18 cellular contexts compared by ENCODE assay signal in genomic region chr17:39697961-39698360, GRCh38. TPM values are rescaled to one million over a fixed set of nuclear protein-coding genes. Genes with fewer than 3 reads are reported as not detected.
DNase-seq lines count a peak whose midpoint lies in the region; ATAC-seq and TF ChIP-seq lines count a peak whose summit lies in the region.
"Had no signal": no experiment of that assay in that cellular context is flagged by ENCODE, and none has a peak within 500 bp of the region (broad histone marks: within the 10 kb centered on the region; RNA-seq: fewer than 3 reads in every experiment).

No MANE protein-coding gene starts in this region.

- peaks cover 13% of the 10 kb centered on the region for H4K20me1 ChIP-seq in GM23338 (replicated peaks; ENCODE audit: insufficient read depth)
- H4K20me1 ChIP-seq: BLaER1 had no signal

- peaks cover 55% of the 10 kb centered on the region for H3K79me2 ChIP-seq in GM23338 (replicated peaks; ENCODE audit: insufficient read depth)

- H3K4me1 Mint-ChIP-seq in GM23338: peaks cover 63% of the 10 kb centered on the region
- H3K4me1 Mint-ChIP-seq in central memory CD8-positive, alpha-beta T cell: peaks cover 6% of the 10 kb centered on the region
- H3K4me1 Mint-ChIP-seq in neural crest cell: peaks cover 73% of the 10 kb centered on the region

- DNase-seq in GM23338 (ENCODE audit: low spot score) (no peak), neural crest cell (ENCODE audit: low read depth, low spot score) (no peak)
- DNase-seq in central memory CD8-positive, alpha-beta T cell (ENCODE audit: low spot score in 2 of 2): no peak
- DNase-seq: Caco-2; CD4-positive, CD25-positive, alpha-beta regulatory T cell; CD8-positive, alpha-beta T cell; DMS153; DND-41; GM23248 had no signal

- no peaks in the 10 kb centered on the region for H3K36me3 ChIP-seq in GM23338 (ENCODE audit: insufficient read depth)
- H3K36me3 ChIP-seq: BLaER1, HAP-1 had no signal

- no peak for TF ChIP-seq CTCF in GM23338 (conservative IDR thresholded peaks at IDR 0.05; ENCODE audit: low read depth in 2 of 2)
- no peak for TF ChIP-seq CTCF in neural crest cell (conservative IDR thresholded peaks at IDR 0.05)

- ATAC-seq in GM23338: no peak
- ATAC-seq in central memory CD8-positive, alpha-beta T cell (replicated peaks; ENCODE audit: extremely low read depth, poor library complexity, severe bottlenecking): no peak
- no peak for ATAC-seq in HG03457 (IDR thresholded peaks at IDR 0.05; ENCODE audit: unreplicated experiment)
- ATAC-seq in HG02970 (IDR thresholded peaks at IDR 0.05; ENCODE audit: low FRiP score, unreplicated experiment): no peak
- ATAC-seq in GM18858 (IDR thresholded peaks at IDR 0.05; ENCODE audit: unreplicated experiment): no peak
- ATAC-seq: CD8-positive, alpha-beta T cell had no signal

- peaks cover 14% of the 10 kb centered on the region for H3K27me3 Mint-ChIP-seq in GM23338 (ENCODE audit: insufficient read depth, low read depth, poor library complexity)
- H3K27me3 Mint-ChIP-seq in central memory CD8-positive, alpha-beta T cell: peaks cover 48% of the 10 kb centered on the region
- peaks cover 3% of the 10 kb centered on the region for H3K27me3 Mint-ChIP-seq in neural crest cell (ENCODE audit: low read depth)

- H3K9me2 ChIP-seq in GM23338 (ENCODE audit: insufficient read depth): no peaks in the 10 kb centered on the region

- peaks cover 14% of the 10 kb centered on the region for H3F3A ChIP-seq in GM23338 (replicated peaks; ENCODE audit: low read depth)

- no peak overlapping the region for H3K27ac ChIP-seq in GM23338 (ENCODE audit: low read depth)
- H3K27ac ChIP-seq: 22Rv1, BLaER1, C4-2B, GM23248 had no signal

- no peak overlapping the region for H3K4me2 ChIP-seq in GM23338
- H3K4me2 ChIP-seq: BLaER1 had no signal

- no peaks in the 10 kb centered on the region for H3K27me3 ChIP-seq in GM23338 (ENCODE audit: insufficient read depth)

- no peak overlapping the region for H3K4me3 ChIP-seq in GM23338
- H3K4me3 ChIP-seq: BLaER1, GM23248, HAP-1 had no signal

- no peak overlapping the region for H2AFZ ChIP-seq in GM23338
- H2AFZ ChIP-seq: GM23248 had no signal

- H3K9me3 Mint-ChIP-seq in GM23338 (no peaks in the 10 kb centered on the region), neural crest cell (no peaks in the 10 kb centered on the region)
- H3K9me3 Mint-ChIP-seq in central memory CD8-positive, alpha-beta T cell: no peaks in the 10 kb centered on the region
- H3K9me3 Mint-ChIP-seq: CD8-positive, alpha-beta T cell had no signal

- H3K27ac Mint-ChIP-seq in GM23338 (no peak overlapping the region; the same call in 1 of the 2 replicates), neural crest cell (ENCODE audit: unreplicated experiment) (no peak overlapping the region)
- H3K27ac Mint-ChIP-seq in central memory CD8-positive, alpha-beta T cell (ENCODE audit: low read depth): peak overlapping the region; percentile 47
- H3K27ac Mint-ChIP-seq: B cell; CD4-positive, CD25-positive, alpha-beta regulatory T cell; CD8-positive, alpha-beta T cell had no signal

- H3K4me3 Mint-ChIP-seq in GM23338: peak overlapping the region; percentile 21; the same call in 1 of the 3 replicates
- H3K4me3 Mint-ChIP-seq in central memory CD8-positive, alpha-beta T cell: no peak overlapping the region
- peak overlapping the region; percentile 84 for H3K4me3 Mint-ChIP-seq in neural crest cell
- H3K4me3 Mint-ChIP-seq: B cell; CD4-positive, CD25-positive, alpha-beta regulatory T cell; CD8-positive, alpha-beta T cell had no signal

- H3K4me1 ChIP-seq in GM23338 (ENCODE audit: insufficient read depth): peaks cover 63% of the 10 kb centered on the region
- H3K4me1 ChIP-seq: BLaER1 had no signal

- H3K36me3 Mint-ChIP-seq in GM23338 (ENCODE audit: low read depth) (peaks cover 14% of the 10 kb centered on the region; the same call in 2 of the 3 replicates), neural crest cell (ENCODE audit: low read depth) (no peaks in the 10 kb centered on the region)
- H3K36me3 Mint-ChIP-seq in central memory CD8-positive, alpha-beta T cell (ENCODE audit: insufficient read depth): no peaks in the 10 kb centered on the region
- H3K36me3 Mint-ChIP-seq: CD4-positive, CD25-positive, alpha-beta regulatory T cell had no signal

TF ChIP-seq in GM23338, 12 proteins besides CTCF, POLR2A, EP300 and RAD21 (continues in another document):
- TF ChIP-seq EZH2 (IDR thresholded peaks at IDR 0.05; ENCODE audit: low read depth, unreplicated experiment) (no peak), ZNF462 (CRISPR knock-in tag; IDR thresholded peaks at IDR 0.05) (no peak)

RNA-seq across cellular contexts. Expression of gene ERBB2, which starts 1.9 kb away (rescaled TPM):
- total RNA-seq in GM23338 (2014; rRNA removed; shearing (Covaris generic)): 193 and 196 TPM in 2 replicates
- 44.9 and 46.2 TPM in 2 replicates for polyA plus RNA-seq in GM23338 (2016; fragmentation: Nextera tagmentation; extraction: Ambion mirVana)
- 78.4 and 82.9 TPM in 2 replicates for total RNA-seq in neural crest cell

RNA-seq across cellular contexts. Expression of gene PGAP3, which starts 10.1 kb away (rescaled TPM):
- 10.7 and 12.8 TPM in 2 replicates for total RNA-seq in GM23338 (2014; rRNA removed; shearing (Covaris generic))
- polyA plus RNA-seq in GM23338 (2016; fragmentation: Nextera tagmentation; extraction: Ambion mirVana): 7.0 and 8.2 TPM in 2 replicates
- 18.2 and 21.7 TPM in 2 replicates for total RNA-seq in neural crest cell

RNA-seq across cellular contexts. Expression of gene PNMT, which starts 29.7 kb away (rescaled TPM):
- total RNA-seq in GM23338 (2014; rRNA removed; shearing (Covaris generic)): 1.9 and 2.3 TPM in 2 replicates
- polyA plus RNA-seq in GM23338 (2016; fragmentation: Nextera tagmentation; extraction: Ambion mirVana): 2.5 and 4.4 TPM in 2 replicates
- 0.84 and 0.86 TPM in 2 replicates for total RNA-seq in neural crest cell
- total RNA-seq: Caco-2, GM23248 had no signal
- polyA plus RNA-seq: AG04450; CD4-positive, CD25-positive, alpha-beta regulatory T cell; GM23248 had no signal

RNA-seq across cellular contexts. Expression of gene MIEN1, which starts 32.4 kb away (rescaled TPM):
- 24.3 and 37.1 TPM in 2 replicates for total RNA-seq in GM23338 (2014; rRNA removed; shearing (Covaris generic))
- polyA plus RNA-seq in GM23338 (2016; fragmentation: Nextera tagmentation; extraction: Ambion mirVana): 91.8 and 106 TPM in 2 replicates
- 35.6 and 36.8 TPM in 2 replicates for total RNA-seq in neural crest cell

RNA-seq across cellular contexts. Expression of gene TCAP, which starts 32.8 kb away (rescaled TPM):
- 0.74 and 2.1 TPM in 2 replicates for total RNA-seq in GM23338 (2014; rRNA removed; shearing (Covaris generic))
- polyA plus RNA-seq in GM23338 (2016; fragmentation: Nextera tagmentation; extraction: Ambion mirVana): 0.61 and 0.80 TPM in 2 replicates
- total RNA-seq in neural crest cell: 1.9 and 2.8 TPM in 2 replicates
- polyA plus RNA-seq: GM23248 had no signal
